In the genomic region with DNA sequence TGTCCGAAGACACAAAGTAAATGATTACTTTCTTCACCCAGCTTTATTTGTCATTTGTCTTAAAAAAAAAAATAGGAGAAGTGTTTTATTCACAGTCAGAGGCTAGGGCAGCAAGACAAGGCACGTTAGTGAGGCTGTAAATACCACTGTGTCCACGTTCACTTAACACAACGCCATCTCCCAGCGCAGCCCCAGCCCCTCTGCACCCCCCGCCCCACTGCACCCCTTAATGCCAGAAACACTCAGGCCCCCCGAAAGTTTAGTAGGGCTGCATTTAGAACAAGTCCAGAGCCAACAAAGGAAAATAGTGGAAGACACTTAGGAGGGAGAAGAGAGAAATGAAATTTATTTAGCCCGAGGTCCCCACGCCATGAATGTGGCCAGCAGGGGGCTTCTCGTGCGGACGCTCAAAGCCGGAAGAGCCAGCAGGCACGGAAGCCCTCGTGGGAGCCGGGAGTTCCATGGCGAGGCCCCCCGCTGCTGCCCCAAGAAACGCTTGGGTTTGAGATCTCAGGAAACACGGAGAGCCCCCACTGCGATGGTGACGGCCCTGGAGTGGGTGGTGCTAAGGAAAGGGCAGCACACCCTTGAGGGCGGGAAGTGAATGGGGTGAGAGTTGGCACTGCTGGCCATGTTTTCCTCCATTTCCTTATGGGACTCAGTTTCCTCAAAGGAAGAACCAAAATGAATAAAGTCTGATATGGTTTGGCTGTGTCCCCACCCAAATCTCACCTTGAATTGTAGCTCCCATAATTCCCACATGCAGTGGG, we compare ENCODE assay signal across 8 cellular contexts. TPM values are rescaled to one million over a fixed set of nuclear protein-coding genes. Genes with fewer than 3 reads are reported as not detected.
DNase-seq lines count a peak whose midpoint lies in the region; ATAC-seq, FAIRE-seq and TF ChIP-seq lines count a peak whose summit lies in the region.

No MANE protein-coding gene starts in this region.

- no peak for TF ChIP-seq POLR2A in sigmoid colon (IDR thresholded peaks at IDR 0.05)

- DNase-seq in DND-41 (no peak), HTR-8/SVneo (ENCODE audit: insufficient read length, low spot score) (peak; percentile 61), T-helper 1 cell (peak in 3 of 5 donors; percentile 17 to 44 (median 32)), astrocyte of the spinal cord (ENCODE audit: low read depth, low spot score) (peak; percentile 75), hepatocyte (ENCODE audit: low spot score) (peak; percentile 82), sigmoid colon (peak; percentile 76)

- no peak overlapping the region for H3K27ac ChIP-seq in DND-41 (ENCODE audit: low read length)
- H3K27ac ChIP-seq in hepatocyte: peak overlapping the region; percentile 38
- peak overlapping the region; percentile 42 to 68 (median 50) for H3K27ac ChIP-seq in sigmoid colon

- H3K4me1 ChIP-seq in DND-41 (ENCODE audit: insufficient read depth, low read length): no peaks in the 10 kb centered on the region; the same call in 1 of the 2 replicates
- H3K4me1 ChIP-seq in hepatocyte (ENCODE audit: insufficient read depth): no peaks in the 10 kb centered on the region
- peaks cover 0 to 17% (median 8%) of the 10 kb centered on the region in 4 donors for H3K4me1 ChIP-seq in sigmoid colon

- H3K36me3 ChIP-seq in DND-41 (ENCODE audit: insufficient read depth, low read length) (no peaks in the 10 kb centered on the region), hepatocyte (replicated peaks; ENCODE audit: insufficient read depth, low read depth) (no peaks in the 10 kb centered on the region), sigmoid colon (no peaks in the 10 kb centered on the region)

- no peak overlapping the region for H3K4me2 ChIP-seq in DND-41 (ENCODE audit: insufficient read depth, low read length)
- peak overlapping the region; percentile 76 for H3K4me2 ChIP-seq in hepatocyte

- H2AFZ ChIP-seq in DND-41 (ENCODE audit: low read depth, low read length) (no peak overlapping the region), hepatocyte (peak overlapping the region; percentile 57)

- H4K20me1 ChIP-seq in DND-41 (ENCODE audit: insufficient read depth, low read length) (no peaks in the 10 kb centered on the region), hepatocyte (ENCODE audit: insufficient read depth, poor library complexity, severe bottlenecking) (no peaks in the 10 kb centered on the region)

- H3K79me2 ChIP-seq in DND-41 (ENCODE audit: insufficient read depth, low read length): no peaks in the 10 kb centered on the region
- no peaks in the 10 kb centered on the region for H3K79me2 ChIP-seq in hepatocyte

- H3K4me3 ChIP-seq in DND-41 (ENCODE audit: low read depth in 1 of 2, low read length in 2 of 2) (no peak overlapping the region), astrocyte of the spinal cord (ENCODE audit: low read depth, low read length) (peak overlapping the region; percentile 28), hepatocyte (no peak overlapping the region), sigmoid colon (peak overlapping the region; percentile 5 to 43 (median 40))

- TF ChIP-seq CTCF in DND-41 (IDR thresholded peaks at IDR 0.05; ENCODE audit: borderline replicate concordance, extremely low read depth, low read length, poor library complexity, severe bottlenecking) (peak; percentile 23), astrocyte of the spinal cord (IDR thresholded peaks at IDR 0.05; ENCODE audit: low read depth, low read length) (peak; percentile 80), hepatocyte (IDR thresholded peaks at IDR 0.05; ENCODE audit: poor library complexity) (peak; percentile 82), sigmoid colon (IDR thresholded peaks at IDR 0.05) (peak; percentile 13 to 71 (median 70))

- no peak for ATAC-seq in DND-41 (ENCODE audit: insufficient read depth, low read depth)
- no peak for ATAC-seq in HG02981 (IDR thresholded peaks at IDR 0.05; ENCODE audit: unreplicated experiment)
- no peak for ATAC-seq in HG02852 (IDR thresholded peaks at IDR 0.05; ENCODE audit: unreplicated experiment)

- in situ Hi-C loops in astrocyte of the spinal cord (cut with HindIII; ENCODE audit: low sequenced_read_pairs): no loop called here

- intact Hi-C loops in sigmoid colon (cut with DNase I): loop anchor here (1.0 to 5.0 kb wide), 4 partner anchors 108 to 458 kb away; no protein-coding TSS in a partner anchor

- TF ChIP-seq EP300 in sigmoid colon (IDR thresholded peaks at IDR 0.05): no peak

- H3K9me2 ChIP-seq in hepatocyte (replicated peaks; ENCODE audit: insufficient read depth): no peaks in the 10 kb centered on the region

- FAIRE-seq in HTR-8/SVneo (lab: Jason Lieb, UNC): no peak

- H3K27me3 ChIP-seq in DND-41 (ENCODE audit: insufficient read depth, low read length, poor library complexity) (peaks cover 18% of the 10 kb centered on the region), hepatocyte (no peaks in the 10 kb centered on the region), sigmoid colon (no peaks in the 10 kb centered on the region)

- H3K9ac ChIP-seq in DND-41 (ENCODE audit: low read depth, low read length): no peak overlapping the region

- 17% methylated on average over 23 of the region's 23 CpGs for WGBS in hepatocyte (ENCODE audit: low lambda C conversion rate, missing lambda C conversion rate)
- WGBS in sigmoid colon, 2 donors: 5 to 6% methylated on average over 23 of the region's 23 CpGs

- H3K9me3 ChIP-seq in DND-41 (ENCODE audit: insufficient read depth, low read length, severe bottlenecking) (no peaks in the 10 kb centered on the region), hepatocyte (ENCODE audit: low read depth) (no peaks in the 10 kb centered on the region), sigmoid colon (no peaks in the 10 kb centered on the region)

RNA-seq across cellular contexts. Expression of gene IYD, which starts 50.2 kb away (rescaled TPM):
- total RNA-seq in hepatocyte: 8.5 and 10.0 TPM in 2 replicates
- 3.1 and 8.8 TPM in 2 replicates for polyA plus RNA-seq in hepatocyte
- total RNA-seq in sigmoid colon: under 1 TPM in 1 of 4 donors, not detected in 3; under 0.01 TPM
- 1 to 10 TPM; 2.3 to 2.4 (median 2.3) TPM for polyA plus RNA-seq in sigmoid colon

Comparison
In these comparisons a context has a peak if more than half of its experiments do, and no peak if none do; other contexts are left out.
1. H3K4me3 ChIP-seq: peak in astrocyte of the spinal cord (single experiment) and sigmoid colon (4 of 4); none in DND-41 (0 of 2) and hepatocyte (single experiment).
2. CTCF ChIP-seq: peak in every context shown above with its lines; median percentile 82 in hepatocyte; 80 in astrocyte of the spinal cord; 70 in sigmoid colon; 23 in DND-41.